24 cellular contexts compared by ENCODE assay signal in the genomic region with DNA sequence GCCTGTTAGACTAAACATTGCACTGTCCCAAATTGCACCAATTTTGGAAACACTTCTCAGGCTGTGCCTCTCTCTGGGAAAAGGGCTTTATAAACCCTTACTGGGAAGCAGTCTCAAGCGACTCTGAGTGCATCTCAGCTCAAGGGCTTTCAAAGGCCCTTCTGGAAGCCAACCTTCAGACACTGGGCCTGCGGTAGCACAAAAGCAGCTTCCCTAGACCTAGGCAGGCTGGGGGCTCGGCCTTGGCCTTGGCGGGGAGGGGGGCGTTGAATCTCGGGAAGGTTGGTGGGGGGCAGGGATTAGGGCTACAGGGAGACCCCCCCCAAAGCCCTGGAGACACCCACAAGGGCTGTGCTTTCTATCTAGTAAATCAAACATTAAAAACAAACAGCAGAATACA.
DNase-seq lines count a peak whose midpoint lies in the region; ATAC-seq and TF ChIP-seq lines count a peak whose summit lies in the region.
"Had no signal": no experiment of that assay in that cellular context is flagged by ENCODE, and none has a peak within 500 bp of the region (broad histone marks: within the 10 kb centered on the region; RNA-seq: fewer than 3 reads in every experiment).

No MANE protein-coding gene starts in this region.

- DNase-seq in WTC11 (ENCODE audit: low spot score) (no peak), mucosa of descending colon (no peak), thyroid gland (peak; percentile 58 to 60), DMS114 treated with DMSO at 0.1 percent for 48 hours (lab: John Stamatoyannopoulos, UW; ENCODE audit: unreplicated experiment) (no peak), substantia nigra (lab: John Stamatoyannopoulos, UW) (no peak), mesendoderm (no peak)
- DNase-seq: CD4-positive, CD25-positive, alpha-beta regulatory T cell; COR-L47; DMS79 treated with DMSO at 0.1 percent for 48 hours; MG63; NCI-H1048; NCI-H1436; NCI-H187 treated with DMSO at 0.1 percent for 48 hours; NCI-H2107; NCI-H2227 treated with DMSO at 0.1 percent for 48 hours; NCI-H524; NCI-H774; NK-92 treated with Interleukin-12 subunit alpha and Interleukin-12 subunit beta, amount 100 ng/mL, for 24 hours; Peyer's patch had no signal

- no peak overlapping the region for H2BK5ac ChIP-seq in mesendoderm (ENCODE audit: low read length)

- no peak overlapping the region for H2BK15ac ChIP-seq in mesendoderm (replicated peaks; ENCODE audit: low read depth)

- no peak for TF ChIP-seq POLR2A in thyroid gland (IDR thresholded peaks at IDR 0.05)

- H3K9ac ChIP-seq in HUES48 (ENCODE audit: low read depth, low read length) (no peak overlapping the region), mesendoderm (ENCODE audit: low read length) (no peak overlapping the region)

- no peak overlapping the region for H3K18ac ChIP-seq in mesendoderm (ENCODE audit: low read length)

- H3K9me3 ChIP-seq in HUES48 (ENCODE audit: control insufficient read depth, insufficient read depth, low read length) (peaks cover 7% of the 10 kb centered on the region; the same call in 1 of the 2 replicates), mucosa of descending colon (no peaks in the 10 kb centered on the region), thyroid gland (no peaks in the 10 kb centered on the region)
- H3K9me3 ChIP-seq: MG63, Peyer's patch had no signal

- H3K4me3 ChIP-seq in HUES48 (ENCODE audit: low read depth, low read length), result no peak overlapping the region
- H3K4me3 ChIP-seq in mucosa of descending colon, result no peak overlapping the region
- H3K4me3 ChIP-seq in thyroid gland (replicated peaks in 1 of 3), result no peak overlapping the region
- H3K4me3 ChIP-seq in mesendoderm (ENCODE audit: low read length), result no peak overlapping the region
- H3K4me3 ChIP-seq: K562, MG63, Peyer's patch had no signal

- H3K79me1 ChIP-seq in mesendoderm (ENCODE audit: low read length), result no peaks in the 10 kb centered on the region

- H4K5ac ChIP-seq in mesendoderm (ENCODE audit: low read length), result no peak overlapping the region

- peaks cover 4% of the 10 kb centered on the region; the same call in 1 of the 2 replicates for H3K36me3 Mint-ChIP-seq in WTC11
- H3K36me3 Mint-ChIP-seq: CD4-positive, CD25-positive, alpha-beta regulatory T cell had no signal

- no peak overlapping the region for H4K8ac ChIP-seq in mesendoderm (ENCODE audit: low read depth, low read length)

- H3K4ac ChIP-seq in mesendoderm (ENCODE audit: low read depth, low read length), result no peak overlapping the region

- peaks cover 24% of the 10 kb centered on the region for H3K4me1 Mint-ChIP-seq in WTC11
- H3K4me1 Mint-ChIP-seq: CD4-positive, CD25-positive, alpha-beta regulatory T cell had no signal

- no peak overlapping the region for H3K4me2 ChIP-seq in mesendoderm (ENCODE audit: low read length)

- no peak overlapping the region for H3K27ac Mint-ChIP-seq in WTC11
- H3K27ac Mint-ChIP-seq: CD4-positive, CD25-positive, alpha-beta regulatory T cell had no signal

- ATAC-seq in WTC11, result peak; percentile 12
- ATAC-seq in mucosa of descending colon, result peak; percentile 16
- no peak for ATAC-seq in HG02840 (IDR thresholded peaks at IDR 0.05; ENCODE audit: low FRiP score, unreplicated experiment)
- ATAC-seq: HCT116, K562, SK-N-SH treated with all-trans-retinoic acid at 6 μM for 48 hours had no signal

- H3K79me2 ChIP-seq in mesendoderm (ENCODE audit: control insufficient read depth, insufficient read depth, low read length), result no peaks in the 10 kb centered on the region

- H3K27ac ChIP-seq in HUES48 (ENCODE audit: low read depth, low read length), result peak overlapping the region; percentile 74
- no peak overlapping the region for H3K27ac ChIP-seq in thyroid gland
- H3K27ac ChIP-seq in substantia nigra (ENCODE audit: low read depth, low read length, poor library complexity, severe bottlenecking), result no peak overlapping the region
- H3K27ac ChIP-seq in mesendoderm (ENCODE audit: low read depth, low read length), result no peak overlapping the region
- H3K27ac ChIP-seq: Peyer's patch had no signal

- intact Hi-C loops in mucosa of descending colon (cut with DNase I, micrococcal nuclease) (no loop called here), thyroid gland (cut with DNase I) (no loop called here)

- no peak overlapping the region for H3K23ac ChIP-seq in mesendoderm (ENCODE audit: low read length)

- 11 to 33% methylated on average over 6 of the region's 6 CpGs for WGBS in thyroid gland, 2 donors
- no CpG with 5 or more reads among the region's 6 CpGs for WGBS in mesendoderm (ENCODE audit: extremely low coverage, insufficient coverage, low lambda C conversion rate)

- no peak overlapping the region for H3K56ac ChIP-seq in mesendoderm (ENCODE audit: low read length)

- H3K36me3 ChIP-seq in HUES48 (ENCODE audit: control insufficient read depth, insufficient read depth, low read length) (no peaks in the 10 kb centered on the region), mucosa of descending colon (ENCODE audit: low read depth) (no peaks in the 10 kb centered on the region), thyroid gland (no peaks in the 10 kb centered on the region), mesendoderm (ENCODE audit: control insufficient read depth, insufficient read depth, low read length) (no peaks in the 10 kb centered on the region)
- H3K36me3 ChIP-seq: MG63, Peyer's patch had no signal

- no peak overlapping the region for H2AK5ac ChIP-seq in mesendoderm (ENCODE audit: low read length)

- no peak overlapping the region for H2BK120ac ChIP-seq in mesendoderm (ENCODE audit: low read depth, low read length)

- no peak overlapping the region for H3K4me3 Mint-ChIP-seq in WTC11

- no peaks in the 10 kb centered on the region; the same call in 1 of the 2 replicates for H3K27me3 Mint-ChIP-seq in WTC11 (ENCODE audit: low read depth)
- H3K27me3 Mint-ChIP-seq: CD4-positive, CD25-positive, alpha-beta regulatory T cell had no signal

- TF ChIP-seq CTCF in WTC11 (IDR thresholded peaks at IDR 0.05) (no peak), mucosa of descending colon (IDR thresholded peaks at IDR 0.05) (no peak), thyroid gland (IDR thresholded peaks at IDR 0.05) (no peak)

- POLR2A ChIA-PET in WTC11 (lab: Charles Lee), result no interaction called here

- H3K4me1 ChIP-seq in HUES48 (ENCODE audit: control insufficient read depth, insufficient read depth, low read length) (peaks cover 14% of the 10 kb centered on the region), mucosa of descending colon (ENCODE audit: low read depth) (no peaks in the 10 kb centered on the region), thyroid gland (no peaks in the 10 kb centered on the region), mesendoderm (ENCODE audit: control insufficient read depth, low read depth, low read length) (no peaks in the 10 kb centered on the region)

- H3K27me3 ChIP-seq in HUES48 (ENCODE audit: control insufficient read depth, insufficient read depth, low read length) (no peaks in the 10 kb centered on the region), thyroid gland (no peaks in the 10 kb centered on the region), mesendoderm (ENCODE audit: insufficient read depth, low read length, poor library complexity) (no peaks in the 10 kb centered on the region)
- H3K27me3 ChIP-seq: MG63, Peyer's patch had no signal

- H3K9me3 Mint-ChIP-seq in WTC11, result peaks cover 12% of the 10 kb centered on the region

- CTCF ChIA-PET in WTC11 (lab: Charles Lee), result interaction anchor here (0.6 to 1.0 kb wide), 2 partner anchors 24 to 146 kb away, joined by 3 to 4 read pairs; no protein-coding TSS in a partner anchor

TF ChIP-seq in WTC11, 78 proteins besides CTCF, POLR2A, EP300 and RAD21:
- TF ChIP-seq FOXJ3 (CRISPR knock-in tag; IDR thresholded peaks at IDR 0.05; ENCODE audit: borderline replicate concordance) (no peak), HMGA2 (CRISPR knock-in tag; IDR thresholded peaks at IDR 0.05) (no peak), ZNF219 (CRISPR knock-in tag; IDR thresholded peaks at IDR 0.05; ENCODE audit: borderline replicate concordance) (no peak), ZNF416 (CRISPR knock-in tag; IDR thresholded peaks at IDR 0.05) (no peak)

Comparison
In these comparisons a context has a peak if more than half of its experiments do, and no peak if none do; other contexts are left out.
1. DNase-seq: peak in thyroid gland (2 of 2); none in WTC11 (single experiment), mucosa of descending colon (0 of 3), DMS114 treated with DMSO at 0.1 percent for 48 hours (single experiment), substantia nigra (0 of 49) and mesendoderm (single experiment).